Comparison of ENCODE assay signal across 23 cellular contexts in genomic region chr22:23883658-23884057, GRCh38. TPM values are rescaled to one million over a fixed set of nuclear protein-coding genes. Genes with fewer than 3 reads are reported as not detected.
DNase-seq lines count a peak whose midpoint lies in the region; ATAC-seq, FAIRE-seq and TF ChIP-seq lines count a peak whose summit lies in the region.
"Had no signal": no experiment of that assay in that cellular context is flagged by ENCODE, and none has a peak within 500 bp of the region (broad histone marks: within the 10 kb centered on the region; RNA-seq: fewer than 3 reads in every experiment).

No MANE protein-coding gene starts in this region.

- FAIRE-seq in urothelium cell line (lab: Jason Lieb, UNC): peak; percentile 81
- FAIRE-seq: A204.1, G401.6, GM12892, H54 had no signal

- peaks cover 38% of the 10 kb centered on the region for H3K36me3 ChIP-seq in WERI-Rb-1
- H3K36me3 ChIP-seq: HAP-1 had no signal

- H3K4me3 Mint-ChIP-seq in natural killer cell treated with Interleukin-12 subunit alpha and Interleukin-12 subunit beta and Interleukin-15 and Interleukin-18, amount 100 ng/mL, for 72 hours: no peak overlapping the region
- no peak overlapping the region for H3K4me3 Mint-ChIP-seq in stimulated activated effector memory CD8-positive, alpha-beta T cell treated with anti-CD3 and anti-CD28 coated beads, Interleukin-12 subunit alpha, Interleukin-12 subunit beta, amount 100 ng/mL, for 72 hours
- H3K4me3 Mint-ChIP-seq: B cell; CD4-positive, CD25-positive, alpha-beta regulatory T cell; CD8-positive, alpha-beta T cell; HFFc6 had no signal

- no peaks in the 10 kb centered on the region for H3K9me3 Mint-ChIP-seq in natural killer cell treated with Interleukin-12 subunit alpha and Interleukin-12 subunit beta and Interleukin-15 and Interleukin-18, amount 100 ng/mL, for 72 hours
- H3K9me3 Mint-ChIP-seq in stimulated activated effector memory CD8-positive, alpha-beta T cell treated with anti-CD3 and anti-CD28 coated beads, Interleukin-12 subunit alpha, Interleukin-12 subunit beta, amount 100 ng/mL, for 72 hours: no peaks in the 10 kb centered on the region
- H3K9me3 Mint-ChIP-seq: CD8-positive, alpha-beta T cell; HFFc6 had no signal

- no peak for DNase-seq in WERI-Rb-1
- DNase-seq in natural killer cell treated with Interleukin-12 subunit alpha and Interleukin-12 subunit beta and Interleukin-15 and Interleukin-18, amount 100 ng/mL, for 72 hours (ENCODE audit: low spot score): peak; percentile 46
- DNase-seq in stimulated activated effector memory CD8-positive, alpha-beta T cell treated with anti-CD3 and anti-CD28 coated beads, Interleukin-12 subunit alpha, Interleukin-12 subunit beta, amount 100 ng/mL, for 72 hours (ENCODE audit: low spot score in 2 of 2): no peak
- no peak for DNase-seq in urothelium cell line (ENCODE audit: low spot score)
- no peak for DNase-seq in activated gamma-delta T cell treated with Interleukin-2 at 50 U/mL for 16 hours
- DNase-seq in NCI-H1930 (lab: John Stamatoyannopoulos, UW): no peak
- DNase-seq in middle frontal gyrus (ENCODE audit: extremely low spot score, low spot score): no peak
- DNase-seq: Caco-2; CD4-positive, CD25-positive, alpha-beta regulatory T cell; CD8-positive, alpha-beta T cell; DMS153; DND-41; GOT3; HFFc6 had no signal

- H3K4me1 Mint-ChIP-seq in natural killer cell treated with Interleukin-12 subunit alpha and Interleukin-12 subunit beta and Interleukin-15 and Interleukin-18, amount 100 ng/mL, for 72 hours (ENCODE audit: low read depth in 2 of 2): no peaks in the 10 kb centered on the region
- peaks cover 6% of the 10 kb centered on the region for H3K4me1 Mint-ChIP-seq in stimulated activated effector memory CD8-positive, alpha-beta T cell treated with anti-CD3 and anti-CD28 coated beads, Interleukin-12 subunit alpha, Interleukin-12 subunit beta, amount 100 ng/mL, for 72 hours
- H3K4me1 Mint-ChIP-seq: B cell; CD4-positive, CD25-positive, alpha-beta regulatory T cell had no signal

- H3K27me3 Mint-ChIP-seq in natural killer cell treated with Interleukin-12 subunit alpha and Interleukin-12 subunit beta and Interleukin-15 and Interleukin-18, amount 100 ng/mL, for 72 hours: no peaks in the 10 kb centered on the region
- H3K27me3 Mint-ChIP-seq: B cell; CD4-positive, CD25-positive, alpha-beta regulatory T cell had no signal

- no peak overlapping the region for H3K4me3 ChIP-seq in WERI-Rb-1 (ENCODE audit: low read depth, low read length)
- H3K4me3 ChIP-seq: BLaER1, HAP-1 had no signal

- TF ChIP-seq CTCF in WERI-Rb-1 (IDR thresholded peaks at IDR 0.05; ENCODE audit: low read depth, low read length): no peak

- no peaks in the 10 kb centered on the region for H3K27me3 ChIP-seq in WERI-Rb-1 (ENCODE audit: insufficient read depth, low read depth, severe bottlenecking)
- H3K27me3 ChIP-seq: BLaER1 had no signal

- peak in 1 of 2 donors; percentile 36 for ATAC-seq in natural killer cell treated with Interleukin-12 subunit alpha and Interleukin-12 subunit beta and Interleukin-15 and Interleukin-18, amount 100 ng/mL, for 72 hours
- ATAC-seq in stimulated activated effector memory CD8-positive, alpha-beta T cell treated with anti-CD3 and anti-CD28 coated beads, Interleukin-12 subunit alpha, Interleukin-12 subunit beta, amount 100 ng/mL, for 72 hours: peak; percentile 13
- ATAC-seq: CD8-positive, alpha-beta T cell had no signal

- H3K9me3 ChIP-seq in WERI-Rb-1 (ENCODE audit: severe bottlenecking): no peaks in the 10 kb centered on the region
- H3K9me3 ChIP-seq: Caco-2, HAP-1 had no signal

- peak overlapping the region; percentile 85 for H3K27ac ChIP-seq in WERI-Rb-1
- H3K27ac ChIP-seq: 22Rv1, C4-2B had no signal

- no peaks in the 10 kb centered on the region for H3K36me3 Mint-ChIP-seq in natural killer cell treated with Interleukin-12 subunit alpha and Interleukin-12 subunit beta and Interleukin-15 and Interleukin-18, amount 100 ng/mL, for 72 hours
- H3K36me3 Mint-ChIP-seq in stimulated activated effector memory CD8-positive, alpha-beta T cell treated with anti-CD3 and anti-CD28 coated beads, Interleukin-12 subunit alpha, Interleukin-12 subunit beta, amount 100 ng/mL, for 72 hours: no peaks in the 10 kb centered on the region

- H3K27ac Mint-ChIP-seq in natural killer cell treated with Interleukin-12 subunit alpha and Interleukin-12 subunit beta and Interleukin-15 and Interleukin-18, amount 100 ng/mL, for 72 hours: no peak overlapping the region
- H3K27ac Mint-ChIP-seq in stimulated activated effector memory CD8-positive, alpha-beta T cell treated with anti-CD3 and anti-CD28 coated beads, Interleukin-12 subunit alpha, Interleukin-12 subunit beta, amount 100 ng/mL, for 72 hours: no peak overlapping the region
- H3K27ac Mint-ChIP-seq: B cell; CD4-positive, CD25-positive, alpha-beta regulatory T cell; CD8-positive, alpha-beta T cell; HFFc6 had no signal

RNA-seq across cellular contexts. Expression of gene MIF, which starts 10.5 kb away (rescaled TPM):
- 100 to 1,000 TPM; 495 to 579 TPM for total RNA-seq in natural killer cell treated with Interleukin-12 subunit alpha and Interleukin-12 subunit beta and Interleukin-15 and Interleukin-18, amount 100 ng/mL, for 72 hours

RNA-seq across cellular contexts. Expression of gene SLC2A11, which starts 26.0 kb away (rescaled TPM):
- 10 to 100 TPM in 1 of 2 donors, 1 to 10 TPM in 1; 6.8 to 12.5 TPM for total RNA-seq in natural killer cell treated with Interleukin-12 subunit alpha and Interleukin-12 subunit beta and Interleukin-15 and Interleukin-18, amount 100 ng/mL, for 72 hours

RNA-seq across cellular contexts. Expression of gene DERL3, which starts 44.9 kb away (rescaled TPM):
- 10 to 100 TPM in 1 of 2 donors, 1 to 10 TPM in 1; 4.7 to 14.3 TPM for total RNA-seq in natural killer cell treated with Interleukin-12 subunit alpha and Interleukin-12 subunit beta and Interleukin-15 and Interleukin-18, amount 100 ng/mL, for 72 hours
